Comparison of ENCODE assay signal across 18 cellular contexts in the genomic region with DNA sequence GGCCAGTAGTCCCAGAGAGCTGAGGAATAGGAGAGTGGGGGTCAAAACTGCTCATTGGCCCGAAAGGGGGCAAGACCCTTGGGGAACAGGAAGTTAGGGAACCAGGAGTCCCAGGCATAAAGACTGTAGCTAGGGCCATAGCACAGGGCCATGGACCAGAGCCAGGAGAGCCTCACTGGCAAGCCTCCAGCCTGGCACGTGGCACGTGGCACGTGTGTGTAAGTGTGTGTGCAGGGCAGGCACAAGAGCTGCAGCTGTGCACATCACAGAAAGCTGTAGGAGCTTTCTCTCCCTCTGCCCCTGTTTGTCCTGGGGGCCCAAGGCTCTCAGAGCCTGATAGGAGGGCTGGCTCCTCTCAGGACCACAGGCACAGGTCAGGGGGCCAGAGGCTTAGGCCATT. TPM values are rescaled to one million over a fixed set of nuclear protein-coding genes. Genes with fewer than 3 reads are reported as not detected.
DNase-seq lines count a peak whose midpoint lies in the region; ATAC-seq, FAIRE-seq and TF ChIP-seq lines count a peak whose summit lies in the region.
"Had no signal": no experiment of that assay in that cellular context is flagged by ENCODE, and none has a peak within 500 bp of the region (broad histone marks: within the 10 kb centered on the region; RNA-seq: fewer than 3 reads in every experiment).

No MANE protein-coding gene starts in this region.

- POLR2A ChIA-PET in HEK293 (lab: Yijun Ruan, JAX): interaction anchor here (0.6 kb wide), 1 partner anchor 221 kb away, joined by 4 read pairs; no protein-coding TSS in a partner anchor

- peak in 2 of 4 donors; percentile 50 to 73 for ATAC-seq in pancreas
- no peak for ATAC-seq in stimulated activated naive CD8-positive, alpha-beta T cell treated with anti-CD3 and anti-CD28 coated beads, Interleukin-15, amount 100 ng/mL, for 72 hours
- no peak for ATAC-seq in HG02970 (IDR thresholded peaks at IDR 0.05; ENCODE audit: low FRiP score, unreplicated experiment)
- ATAC-seq: GM12878 had no signal

- TF ChIP-seq CTCF in HEK293 (tag by site-specific recombination; IDR thresholded peaks at IDR 0.05) (no peak), pancreas (IDR thresholded peaks at IDR 0.05) (no peak)

- no peaks in the 10 kb centered on the region for H3K27me3 ChIP-seq in pancreas

- FAIRE-seq in pancreas (lab: Jason Lieb, UNC): no peak
- FAIRE-seq: GM12878, GM18507 had no signal

- H3K27me3 Mint-ChIP-seq in stimulated activated naive CD8-positive, alpha-beta T cell treated with anti-CD3 and anti-CD28 coated beads, Interleukin-15, amount 100 ng/mL, for 72 hours: peaks cover 47% of the 10 kb centered on the region

- WGBS in pancreas, 2 donors: 17 to 28% methylated on average over 4 of the region's 4 CpGs

- intact Hi-C loops in pancreas (cut with DNase I): no loop called here

- no peaks in the 10 kb centered on the region for H3K36me3 ChIP-seq in HEK293 (ENCODE audit: control insufficient read depth in 2 of 2, insufficient read depth in 1 of 2, low read length in 2 of 2)
- no peaks in the 10 kb centered on the region for H3K36me3 ChIP-seq in pancreas
- H3K36me3 ChIP-seq: SJSA1 had no signal

- H3K4me1 Mint-ChIP-seq in stimulated activated naive CD8-positive, alpha-beta T cell treated with anti-CD3 and anti-CD28 coated beads, Interleukin-15, amount 100 ng/mL, for 72 hours: peaks cover 6% of the 10 kb centered on the region
- H3K4me1 Mint-ChIP-seq: CD14-positive monocyte had no signal

- H3K4me3 ChIP-seq in HEK293 (ENCODE audit: low read depth, low read length): no peak overlapping the region
- no peak overlapping the region for H3K4me3 ChIP-seq in pancreas
- H3K4me3 ChIP-seq: GM12878, SJSA1 had no signal

- H3K27ac ChIP-seq in HEK293 (ENCODE audit: extremely low read depth, low read depth, low read length) (no peak overlapping the region), pancreas (no peak overlapping the region)
- H3K27ac ChIP-seq: SJSA1 had no signal

- no peak overlapping the region for H3K4me3 Mint-ChIP-seq in stimulated activated naive CD8-positive, alpha-beta T cell treated with anti-CD3 and anti-CD28 coated beads, Interleukin-15, amount 100 ng/mL, for 72 hours
- H3K4me3 Mint-ChIP-seq: H9 had no signal

- CTCF ChIA-PET in HEK293 (lab: Yijun Ruan, JAX): interaction anchor here (0.6 to 3.0 kb wide), 2 partner anchors 14 to 152 kb away, joined by 3 to 8 read pairs; no protein-coding TSS in a partner anchor

- no peaks in the 10 kb centered on the region for H3K9me3 Mint-ChIP-seq in stimulated activated naive CD8-positive, alpha-beta T cell treated with anti-CD3 and anti-CD28 coated beads, Interleukin-15, amount 100 ng/mL, for 72 hours
- H3K9me3 Mint-ChIP-seq: H9 had no signal

- no peaks in the 10 kb centered on the region; the same call in 1 of the 2 replicates for H3K4me1 ChIP-seq in HEK293 (ENCODE audit: control insufficient read depth, insufficient read depth, low read length)
- no peaks in the 10 kb centered on the region for H3K4me1 ChIP-seq in pancreas
- H3K4me1 ChIP-seq: SJSA1 had no signal

- H3K9me3 ChIP-seq in HEK293 (ENCODE audit: control insufficient read depth, insufficient read depth, low read depth, low read length) (no peaks in the 10 kb centered on the region), pancreas (no peaks in the 10 kb centered on the region)
- H3K9me3 ChIP-seq: SJSA1 had no signal

- DNase-seq in NCI-H345 (lab: John Stamatoyannopoulos, UW) (peak; percentile 1), NCI-H345 treated with DMSO at 0.1 percent for 48 hours (lab: John Stamatoyannopoulos, UW; ENCODE audit: unreplicated experiment) (no peak), NCI-H69 (lab: John Stamatoyannopoulos, UW) (peak; percentile 27), pancreas (peak in 4 of 6 donors; percentile 26 to 79 (median 62))
- no peak for DNase-seq in stimulated activated naive CD8-positive, alpha-beta T cell treated with anti-CD3 and anti-CD28 coated beads, Interleukin-15, amount 100 ng/mL, for 72 hours
- DNase-seq: COR-L47, DMS79, H9, KBM-7, NCI-H1048, NCI-H187, SW 1271 had no signal

- H3K27ac Mint-ChIP-seq in stimulated activated naive CD8-positive, alpha-beta T cell treated with anti-CD3 and anti-CD28 coated beads, Interleukin-15, amount 100 ng/mL, for 72 hours: no peak overlapping the region
- H3K27ac Mint-ChIP-seq: CD14-positive monocyte, H9 had no signal

TF ChIP-seq in HEK293, 187 proteins besides CTCF, POLR2A, EP300 and RAD21:
- no peak for TF ChIP-seq ZNF585B (tag by site-specific recombination; IDR thresholded peaks at IDR 0.05)
- TF ChIP-seq, protein P1, sequence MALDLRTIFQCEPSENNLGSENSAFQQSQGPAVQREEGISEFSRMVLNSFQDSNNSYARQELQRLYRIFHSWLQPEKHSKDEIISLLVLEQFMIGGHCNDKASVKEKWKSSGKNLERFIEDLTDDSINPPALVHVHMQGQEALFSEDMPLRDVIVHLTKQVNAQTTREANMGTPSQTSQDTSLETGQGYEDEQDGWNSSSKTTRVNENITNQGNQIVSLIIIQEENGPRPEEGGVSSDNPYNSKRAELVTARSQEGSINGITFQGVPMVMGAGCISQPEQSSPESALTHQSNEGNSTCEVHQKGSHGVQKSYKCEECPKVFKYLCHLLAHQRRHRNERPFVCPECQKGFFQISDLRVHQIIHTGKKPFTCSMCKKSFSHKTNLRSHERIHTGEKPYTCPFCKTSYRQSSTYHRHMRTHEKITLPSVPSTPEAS (tag by site-specific recombination; IDR thresholded peaks at IDR 0.05): 0 out of 2 replicates have a peak, but pooled peaks have one; percentile 14

RNA-seq across cellular contexts. Expression of gene SLF2, which starts 47.8 kb away (rescaled TPM):
- total RNA-seq in pancreas: 10 to 100 TPM in 5 of 6 donors, 1 to 10 TPM in 1; 9.5 to 16.8 (median 11.1) TPM
- polyA plus RNA-seq in pancreas: 10 to 100 TPM; 12.8 to 16.5 TPM

Comparison
In these comparisons a context has a peak if more than half of its experiments do, and no peak if none do; other contexts are left out.
1. DNase-seq: peak in NCI-H345 (single experiment), NCI-H69 (single experiment) and pancreas (4 of 6); none in NCI-H345 treated with DMSO at 0.1 percent for 48 hours (single experiment) and stimulated activated naive CD8-positive, alpha-beta T cell treated with anti-CD3 and anti-CD28 coated beads, Interleukin-15, amount 100 ng/mL, for 72 hours (0 of 2).